Comparison of ENCODE assay signal across 29 cellular contexts in the genomic region with DNA sequence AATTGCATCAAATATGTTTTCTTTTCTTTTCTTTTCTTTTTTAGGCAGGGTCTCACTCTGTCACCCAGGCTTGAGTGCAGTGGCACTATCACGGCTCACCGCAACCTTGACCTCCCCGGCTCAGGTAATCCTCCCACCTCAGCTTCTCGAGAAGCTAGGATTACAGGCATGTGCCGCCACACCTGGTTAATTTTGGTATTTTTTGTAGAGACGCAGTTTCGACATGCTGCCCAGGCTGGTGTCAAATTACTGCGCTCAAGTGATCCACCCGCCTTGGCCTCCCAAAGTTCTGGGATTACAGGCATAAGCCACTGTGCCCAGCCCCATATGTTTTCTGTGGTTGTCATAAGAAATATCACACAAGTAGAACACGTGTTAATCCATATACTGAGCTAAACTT. TPM values are rescaled to one million over a fixed set of nuclear protein-coding genes. Genes with fewer than 3 reads are reported as not detected.
DNase-seq lines count a peak whose midpoint lies in the region; ATAC-seq and TF ChIP-seq lines count a peak whose summit lies in the region.
"Had no signal": no experiment of that assay in that cellular context is flagged by ENCODE, and none has a peak within 500 bp of the region (broad histone marks: within the 10 kb centered on the region; RNA-seq: fewer than 3 reads in every experiment).

No MANE protein-coding gene starts in this region.

- no peaks in the 10 kb centered on the region for H3K27me3 Mint-ChIP-seq in T-helper 2 cell treated with Interferon-gamma antibody and Interleukin-4, amounts not matched to agents 5 μg/mL and 100 μg/mL, for 36 hours (ENCODE audit: low read depth)
- H3K27me3 Mint-ChIP-seq in type B pancreatic cell: no peaks in the 10 kb centered on the region
- H3K27me3 Mint-ChIP-seq: activated B cell treated with CpG ODN at 0.5 μM for 24 hours, progenitor cell of endocrine pancreas had no signal

- no peak overlapping the region for H3K4me3 Mint-ChIP-seq in T-helper 2 cell treated with Interferon-gamma antibody and Interleukin-4, amounts not matched to agents 5 μg/mL and 100 μg/mL, for 36 hours
- H3K4me3 Mint-ChIP-seq in type B pancreatic cell: no peak overlapping the region
- H3K4me3 Mint-ChIP-seq: activated B cell treated with CpG ODN at 0.5 μM for 24 hours; CD8-positive, alpha-beta T cell; stimulated activated effector memory CD8-positive, alpha-beta T cell treated with anti-CD3 and anti-CD28 coated beads, Interleukin-12 subunit alpha, Interleukin-12 subunit beta, amount 100 ng/mL, for 72 hours had no signal

- H3K27ac Mint-ChIP-seq in T-helper 2 cell treated with Interferon-gamma antibody and Interleukin-4, amounts not matched to agents 5 μg/mL and 100 μg/mL, for 36 hours: peak overlapping the region; percentile 31
- H3K27ac Mint-ChIP-seq in type B pancreatic cell: no peak overlapping the region
- H3K27ac Mint-ChIP-seq: activated B cell treated with CpG ODN at 0.5 μM for 24 hours; activated naive CD4-positive, alpha-beta T cell treated with anti-CD3 and anti-CD28 coated beads, Interleukin-2, amount 50 U/mL, for 72 hours; activated T-helper 2 cell treated with anti-CD3 and anti-CD28 coated beads, Interferon-gamma antibody, Interleukin-2, Interleukin-4, amounts not matched to agents 10 μg/mL and 5 μg/mL and 100 μg/mL, durations not matched to agents 14 hours and 24 hours and 36 hours; CD8-positive, alpha-beta T cell; progenitor cell of endocrine pancreas; stimulated activated effector memory CD8-positive, alpha-beta T cell treated with anti-CD3 and anti-CD28 coated beads, Interleukin-12 subunit alpha, Interleukin-12 subunit beta, amount 100 ng/mL, for 72 hours had no signal

- no peak overlapping the region for H3K27ac ChIP-seq in foreskin keratinocyte
- H3K27ac ChIP-seq: sigmoid colon, suprapubic skin had no signal

- H3K4me1 ChIP-seq in foreskin keratinocyte: peaks cover 14% of the 10 kb centered on the region
- H3K4me1 ChIP-seq: suprapubic skin had no signal

- no peaks in the 10 kb centered on the region for H3K27me3 ChIP-seq in foreskin keratinocyte
- H3K27me3 ChIP-seq: sigmoid colon, suprapubic skin had no signal

- H3K4me1 Mint-ChIP-seq in T-helper 2 cell treated with Interferon-gamma antibody and Interleukin-4, amounts not matched to agents 5 μg/mL and 100 μg/mL, for 36 hours (ENCODE audit: low read depth): peaks cover 17% of the 10 kb centered on the region
- peaks cover under 1% of the 10 kb centered on the region for H3K4me1 Mint-ChIP-seq in type B pancreatic cell (ENCODE audit: unreplicated experiment)
- H3K4me1 Mint-ChIP-seq: activated B cell treated with CpG ODN at 0.5 μM for 24 hours had no signal

- H3K9me3 Mint-ChIP-seq in T-helper 2 cell treated with Interferon-gamma antibody and Interleukin-4, amounts not matched to agents 5 μg/mL and 100 μg/mL, for 36 hours: no peaks in the 10 kb centered on the region
- no peaks in the 10 kb centered on the region for H3K9me3 Mint-ChIP-seq in type B pancreatic cell
- H3K9me3 Mint-ChIP-seq: activated B cell treated with CpG ODN at 0.5 μM for 24 hours; activated naive CD4-positive, alpha-beta T cell treated with anti-CD3 and anti-CD28 coated beads, Interleukin-2, amount 50 U/mL, for 72 hours; activated T-helper 2 cell treated with anti-CD3 and anti-CD28 coated beads, Interferon-gamma antibody, Interleukin-2, Interleukin-4, amounts not matched to agents 10 μg/mL and 5 μg/mL and 100 μg/mL, durations not matched to agents 14 hours and 24 hours and 36 hours; CD8-positive, alpha-beta T cell; stimulated activated effector memory CD8-positive, alpha-beta T cell treated with anti-CD3 and anti-CD28 coated beads, Interleukin-12 subunit alpha, Interleukin-12 subunit beta, amount 100 ng/mL, for 72 hours had no signal

- peaks cover 41% of the 10 kb centered on the region for H3K36me3 Mint-ChIP-seq in T-helper 2 cell treated with Interferon-gamma antibody and Interleukin-4, amounts not matched to agents 5 μg/mL and 100 μg/mL, for 36 hours (ENCODE audit: low read depth)
- peaks cover 15% of the 10 kb centered on the region for H3K36me3 Mint-ChIP-seq in type B pancreatic cell
- H3K36me3 Mint-ChIP-seq: activated naive CD4-positive, alpha-beta T cell treated with anti-CD3 and anti-CD28 coated beads, Interleukin-2, amount 50 U/mL, for 72 hours had no signal

- DNase-seq in T-helper 2 cell treated with Interferon-gamma antibody and Interleukin-4, amounts not matched to agents 5 μg/mL and 100 μg/mL, for 36 hours (ENCODE audit: low spot score): no peak
- DNase-seq in T-helper 2 cell (no peak), NCI-H510A (lab: John Stamatoyannopoulos, UW) (peak; percentile 26), foreskin keratinocyte (peak in 1 of 2 donors; percentile 57), type B pancreatic cell (ENCODE audit: extremely low spot score, unreplicated experiment) (peak; percentile 31), LoVo (ENCODE audit: low spot score) (no peak)
- no peak for DNase-seq in stimulated activated naive CD4-positive, alpha-beta T cell treated with Interleukin-2 at 50 U/mL for 16 hours (lab: John Stamatoyannopoulos, UW)
- DNase-seq: activated B cell treated with CpG ODN at 0.5 μM for 24 hours; activated CD4-positive, alpha-beta T cell treated with anti-CD3 and anti-CD28 coated beads, Interleukin-2, amount 50 U/mL, for 4 hours; CD8-positive, alpha-beta T cell; DMS 273 treated with DMSO at 0.1 percent for 48 hours; effector memory CD4-positive, alpha-beta T cell; erythroblast; H7; IMR-90; mammary epithelial cell; NCI-H1092 treated with DMSO at 0.1 percent for 48 hours; NCI-H187 treated with DMSO at 0.1 percent for 48 hours; PC-3; Right ventricle myocardium superior; sigmoid colon; stimulated activated CD4-positive, alpha-beta T cell treated with anti-CD3 and anti-CD28 coated beads, Interleukin-4, amount 100 ng/mL, for 24 hours; T1000 had no signal

- ATAC-seq in foreskin keratinocyte (peak; percentile 62), GM19395 (IDR thresholded peaks at IDR 0.05; ENCODE audit: unreplicated experiment) (no peak)
- ATAC-seq: activated naive CD4-positive, alpha-beta T cell treated with anti-CD3 and anti-CD28 coated beads, Interleukin-2, amount 50 U/mL, for 72 hours; CD8-positive, alpha-beta T cell; PC-3; stimulated activated effector memory CD8-positive, alpha-beta T cell treated with anti-CD3 and anti-CD28 coated beads, Interleukin-12 subunit alpha, Interleukin-12 subunit beta, amount 100 ng/mL, for 72 hours had no signal

- TF ChIP-seq CTCF in foreskin keratinocyte (conservative IDR thresholded peaks at IDR 0.05) (peak; percentile 54), type B pancreatic cell (conservative IDR thresholded peaks at IDR 0.05) (no peak)

RNA-seq across cellular contexts. Expression of a gene that starts 14.7 kb away (rescaled TPM):
- total RNA-seq in foreskin keratinocyte (21.5 and 28.8 TPM in 2 replicates), type B pancreatic cell (ENCODE audit: low replicate concordance) (43.2 and 63.1 TPM in 2 replicates)
- 15.4 and 22.6 TPM in 2 replicates for polyA plus RNA-seq in foreskin keratinocyte

RNA-seq across cellular contexts. Expression of a gene that starts 40.3 kb away (rescaled TPM):
- 48.0 and 80.2 TPM in 2 replicates for total RNA-seq in foreskin keratinocyte
- 75.9 and 127 TPM in 2 replicates for polyA plus RNA-seq in foreskin keratinocyte
- total RNA-seq in type B pancreatic cell (ENCODE audit: low replicate concordance): 65.3 and 143 TPM in 2 replicates

Comparison
In these comparisons a context has a peak if more than half of its experiments do, and no peak if none do; other contexts are left out.
1. DNase-seq: peak in NCI-H510A (single experiment) and type B pancreatic cell (single experiment); none in T-helper 2 cell treated with Interferon-gamma antibody and Interleukin-4, amounts not matched to agents 5 μg/mL and 100 μg/mL, for 36 hours (single experiment), T-helper 2 cell (0 of 5), LoVo (single experiment) and stimulated activated naive CD4-positive, alpha-beta T cell treated with Interleukin-2 at 50 U/mL for 16 hours (single experiment).